Comparison of ENCODE assay signal across 8 cellular contexts in the genomic region with DNA sequence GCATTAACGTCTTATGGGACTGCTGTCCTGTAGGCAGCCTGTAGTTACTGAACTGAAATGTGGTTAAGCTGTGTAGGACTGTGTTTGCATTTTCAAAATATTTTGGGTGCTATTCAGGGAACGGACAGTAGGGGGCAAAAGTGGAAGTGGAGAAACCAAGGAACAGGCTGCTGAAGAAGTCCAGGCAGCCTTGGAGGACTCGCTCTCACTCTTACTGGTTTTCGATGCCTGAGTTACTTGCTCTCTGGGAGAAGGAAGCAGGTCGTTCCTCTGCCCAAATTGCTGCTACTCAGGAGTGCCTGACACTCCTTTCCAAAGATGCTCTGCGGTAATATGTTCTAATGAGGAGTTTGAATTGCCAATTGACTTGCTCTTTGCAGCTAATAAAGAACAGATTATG.
DNase-seq lines count a peak whose midpoint lies in the region; ATAC-seq, FAIRE-seq and TF ChIP-seq lines count a peak whose summit lies in the region.

No MANE protein-coding gene starts in this region.

- H3K79me2 ChIP-seq in H1 (ENCODE audit: control insufficient read depth in 1 of 2, insufficient read depth in 2 of 2, low read length in 2 of 2) (no peaks in the 10 kb centered on the region; a peak in 1 of 4 replicates), neural progenitor cell (ENCODE audit: low read depth) (no peaks in the 10 kb centered on the region)

- H3K27me3 ChIP-seq in H1 (replicated peaks in 1 of 4; ENCODE audit: control insufficient read depth in 3 of 4, extremely low read depth in 1 of 4, insufficient read depth in 3 of 4, low read length in 3 of 4) (no peaks in the 10 kb centered on the region), neural progenitor cell (no peaks in the 10 kb centered on the region)

- no peak for ATAC-seq in HG03108 (IDR thresholded peaks at IDR 0.05; ENCODE audit: unreplicated experiment)

- peaks cover 4% of the 10 kb centered on the region for H3K4me1 Mint-ChIP-seq in neural progenitor cell

- peaks cover 4% of the 10 kb centered on the region for H3K27me3 Mint-ChIP-seq in neural progenitor cell (ENCODE audit: insufficient read depth, low read depth)

- H3K4me3 Mint-ChIP-seq in neural progenitor cell: no peak overlapping the region

- H3K23me2 ChIP-seq in H1 (ENCODE audit: low read depth, low read length): no peaks in the 10 kb centered on the region; the same call in 1 of the 2 replicates

- no peak overlapping the region for H3K14ac ChIP-seq in H1 (ENCODE audit: insufficient read length)

- H3K4me1 ChIP-seq in H1 (replicated peaks in 1 of 4; ENCODE audit: control insufficient read depth in 3 of 4, insufficient read depth in 4 of 4, low read length in 3 of 4) (no peaks in the 10 kb centered on the region), neural progenitor cell (no peaks in the 10 kb centered on the region)

- WGBS in H1 (ENCODE audit: extremely low coverage in 1 of 2, insufficient coverage in 1 of 2, insufficient read length in 1 of 2, insufficient replicate concordance in 2 of 2, low coverage in 1 of 2, low lambda C conversion rate in 2 of 2, missing lambda C conversion rate in 1 of 2), 2 experiments: 42% methylated on average over 6 of the region's 6 CpGs; no CpG with 5 or more reads in 1 of the 2 experiments

- peak overlapping the region; percentile 66; the same call in 1 of the 2 replicates for H2AFZ ChIP-seq in H1 (ENCODE audit: low read length)
- H2AFZ ChIP-seq in neural progenitor cell (replicated peaks): peak overlapping the region; percentile 79

- H3K56ac ChIP-seq in H1 (replicated peaks; ENCODE audit: insufficient read length, low read depth, low read length): no peak overlapping the region

- no peaks in the 10 kb centered on the region for H3K9me3 ChIP-seq in H1 (ENCODE audit: insufficient read depth in 2 of 2, low read depth in 1 of 2, low read length in 1 of 2)
- H3K9me3 ChIP-seq in neural progenitor cell (ENCODE audit: low read depth): no peaks in the 10 kb centered on the region

- no peak overlapping the region for H2BK20ac ChIP-seq in H1 (ENCODE audit: low read length)

- peak; percentile 43 to 79 (median 68) for TF ChIP-seq CTCF in H1 (IDR thresholded peaks at IDR 0.05; ENCODE audit: control extremely low read depth in 1 of 3, insufficient read depth in 1 of 3, low read depth in 1 of 3, low read length in 3 of 3)
- peak; percentile 73 for TF ChIP-seq CTCF in neural progenitor cell (IDR thresholded peaks at IDR 0.05)

- no peaks in the 10 kb centered on the region for H3K9me3 Mint-ChIP-seq in neural progenitor cell

- no peak overlapping the region for H4K91ac ChIP-seq in H1 (replicated peaks; ENCODE audit: insufficient read length, low read length)

- H3K36me3 ChIP-seq in H1 (ENCODE audit: control insufficient read depth in 2 of 4, insufficient read depth in 4 of 4, low read length in 3 of 4): no peaks in the 10 kb centered on the region
- H3K36me3 ChIP-seq in neural progenitor cell: no peaks in the 10 kb centered on the region

- H3K18ac ChIP-seq in H1 (ENCODE audit: extremely low read depth, low read length): no peak overlapping the region

- no peak overlapping the region for H2BK12ac ChIP-seq in H1 (ENCODE audit: low read depth, low read length)

- H3F3A ChIP-seq in neural progenitor cell (ENCODE audit: low read depth): no peaks in the 10 kb centered on the region

- DNase-seq in SIG-M5 treated with dmso at 0.1 percent for 504 hours (lab: John Stamatoyannopoulos, UW; ENCODE audit: unreplicated experiment): peak; percentile 15
- no peak for DNase-seq in SIG-M5 (lab: John Stamatoyannopoulos, UW)
- peak; percentile 54 for DNase-seq in NCI-H2227 (lab: John Stamatoyannopoulos, UW; ENCODE audit: unreplicated experiment)
- peak; percentile 41 to 78 for DNase-seq in H1 (ENCODE audit: low read depth in 1 of 2, low spot score in 2 of 2)
- DNase-seq in neural progenitor cell (ENCODE audit: low spot score): peak; percentile 64
- DNase-seq in HTR-8/SVneo (ENCODE audit: insufficient read length, low spot score): no peak
- no peak for DNase-seq in NCI-H1105 treated with DMSO at 0.1 percent for 48 hours (lab: John Stamatoyannopoulos, UW)

- H4K8ac ChIP-seq in H1 (ENCODE audit: extremely low read depth, insufficient read depth, low read length): no peak overlapping the region

- no peak overlapping the region for H2BK5ac ChIP-seq in H1 (ENCODE audit: low read depth, low read length)

- CTCF ChIA-PET in H1 (lab: Charles Lee; ENCODE audit: partially characterized antibody): interaction anchor here (0.6 to 2.8 kb wide), 35 partner anchors 8 to 1190 kb away, joined by 3 to 15 read pairs (median 4); no protein-coding TSS in a partner anchor

- no peak overlapping the region for H3K4me2 ChIP-seq in H1 (ENCODE audit: insufficient read depth in 1 of 2, low read depth in 2 of 2, low read length in 2 of 2)
- no peak overlapping the region for H3K4me2 ChIP-seq in neural progenitor cell

- no peaks in the 10 kb centered on the region for H3K79me1 ChIP-seq in H1 (ENCODE audit: low read depth, low read length)

- H4K5ac ChIP-seq in H1 (ENCODE audit: insufficient read length, low read depth, low read length): no peak overlapping the region

- H3K4me3 ChIP-seq in H1 (ENCODE audit: extremely low read depth in 1 of 4, insufficient read depth in 2 of 4, low read depth in 3 of 4, low read length in 4 of 4): no peak overlapping the region
- H3K4me3 ChIP-seq in neural progenitor cell: no peak overlapping the region

- H3K9ac ChIP-seq in H1 (replicated peaks in 1 of 4; ENCODE audit: extremely low read depth in 1 of 4, low read depth in 3 of 4, low read length in 3 of 4): no peak overlapping the region; a peak in 1 of 7 replicates
- no peak overlapping the region for H3K9ac ChIP-seq in neural progenitor cell

- FAIRE-seq in H1 (lab: Jason Lieb, UNC) (peak; percentile 98), HTR-8/SVneo (lab: Jason Lieb, UNC) (no peak)

- H2BK120ac ChIP-seq in H1 (replicated peaks; ENCODE audit: low read depth, low read length): no peak overlapping the region

- H3K4ac ChIP-seq in H1 (replicated peaks; ENCODE audit: insufficient read length, low read depth, low read length): no peak overlapping the region

- TF ChIP-seq EP300 in H1 (IDR thresholded peaks at IDR 0.05; ENCODE audit: borderline replicate concordance in 1 of 2, low read depth in 2 of 2, low read length in 2 of 2): no peak

- H3K27ac Mint-ChIP-seq in neural progenitor cell: no peak overlapping the region

- H2AK5ac ChIP-seq in H1 (ENCODE audit: low read depth, low read length): no peak overlapping the region

- TF ChIP-seq POLR2A in H1 (IDR thresholded peaks at IDR 0.05; ENCODE audit: control extremely low read depth in 1 of 2, low read depth in 2 of 2, low read length in 2 of 2): no peak

- POLR2A ChIA-PET in H1 (lab: Charles Lee; ENCODE audit: partially characterized antibody): no interaction called here

- peak; percentile 69 to 77 for TF ChIP-seq RAD21 in H1 (IDR thresholded peaks at IDR 0.05 in 1 of 2, conservative IDR thresholded peaks at IDR 0.05 in 1 of 2; ENCODE audit: low read depth in 2 of 2, low read length in 2 of 2)

- H4K20me1 ChIP-seq in H1 (replicated peaks in 1 of 2; ENCODE audit: control insufficient read depth in 1 of 2, insufficient read depth in 2 of 2, low read length in 2 of 2) (no peaks in the 10 kb centered on the region), neural progenitor cell (ENCODE audit: low read depth) (no peaks in the 10 kb centered on the region)

- H3K36me3 Mint-ChIP-seq in neural progenitor cell: no peaks in the 10 kb centered on the region

- H3K27ac ChIP-seq in H1 (ENCODE audit: low read depth, low read length) (no peak overlapping the region), neural progenitor cell (no peak overlapping the region)

- no peak overlapping the region for H3K23ac ChIP-seq in H1 (ENCODE audit: insufficient read length)

- H2BK15ac ChIP-seq in H1 (ENCODE audit: low read length): no peak overlapping the region

TF ChIP-seq in H1, 55 proteins besides CTCF, POLR2A, EP300 and RAD21:
- TF ChIP-seq ASH2L (IDR thresholded peaks at IDR 0.05; ENCODE audit: low read length): no peak
- 0 out of 2 replicates have a peak, but pooled peaks have one; percentile 26 for TF ChIP-seq TBP (IDR thresholded peaks at IDR 0.05; ENCODE audit: low read depth, low read length)

Comparison
In these comparisons a context has a peak if more than half of its experiments do, and no peak if none do; other contexts are left out.
1. DNase-seq: peak in SIG-M5 treated with dmso at 0.1 percent for 504 hours (single experiment), NCI-H2227 (single experiment), H1 (2 of 2) and neural progenitor cell (single experiment); none in SIG-M5 (single experiment), HTR-8/SVneo (single experiment) and NCI-H1105 treated with DMSO at 0.1 percent for 48 hours (single experiment).